8 cellular contexts compared by ENCODE assay signal in genomic region chr12:95998611-95999300, GRCh38. TPM values are rescaled to one million over a fixed set of nuclear protein-coding genes. Genes with fewer than 3 reads are reported as not detected.
DNase-seq lines count a peak whose midpoint lies in the region; ATAC-seq and TF ChIP-seq lines count a peak whose summit lies in the region.

No MANE protein-coding gene starts in this region.

- CTCF ChIA-PET in activated CD8-positive, alpha-beta T cell treated with anti-CD3 and anti-CD28 coated beads, Interleukin-2, amount 10 ng/mL, durations not matched to agents 7 days and 5 days (lab: Charles Lee), result interaction anchor here (0.6 to 4.7 kb wide), 37 partner anchors 8 to 522 kb away, joined by 3 to 79 read pairs (median 5); partner anchors contain the start of genes AMDHD1, CCDC38 and LTA4H

- peak; percentile 50 to 65 for TF ChIP-seq CTCF in fibroblast of lung (conservative IDR thresholded peaks at IDR 0.05 in 1 of 2, IDR thresholded peaks at IDR 0.05 in 1 of 2; ENCODE audit: low read depth in 1 of 2, low read length in 2 of 2)
- TF ChIP-seq CTCF in neural progenitor cell (IDR thresholded peaks at IDR 0.05), result peak; percentile 86

- peaks cover 17% of the 10 kb centered on the region for H3F3A ChIP-seq in neural progenitor cell (ENCODE audit: low read depth)

- DNase-seq in DMS79 (lab: John Stamatoyannopoulos, UW), result peak; percentile 12
- peak; percentile 80 for DNase-seq in NCI-H82 treated with DMSO at 0.1 percent for 48 hours (lab: John Stamatoyannopoulos, UW; ENCODE audit: unreplicated experiment)
- peak; percentile 73 for DNase-seq in activated CD8-positive, alpha-beta T cell treated with anti-CD3 and anti-CD28 coated beads, Interleukin-2, amount 10 ng/mL, durations not matched to agents 7 days and 5 days
- peak; percentile 41 to 69 for DNase-seq in fibroblast of lung (ENCODE audit: low read depth in 2 of 2)
- DNase-seq in neural progenitor cell (ENCODE audit: low spot score), result peak; percentile 77
- DNase-seq in ecto neural progenitor cell (ENCODE audit: low spot score), result no peak

- H3K4me3 ChIP-seq in fibroblast of lung (replicated peaks in 1 of 4; ENCODE audit: control extremely low read depth in 1 of 4, insufficient read depth in 1 of 4, low read depth in 3 of 4, low read length in 4 of 4) (no peak overlapping the region), neural progenitor cell (no peak overlapping the region)

- H3K79me2 ChIP-seq in fibroblast of lung (ENCODE audit: control insufficient read depth, insufficient read depth, low read length) (no peaks in the 10 kb centered on the region), neural progenitor cell (ENCODE audit: low read depth) (no peaks in the 10 kb centered on the region)

- H3K27me3 ChIP-seq in fibroblast of lung (ENCODE audit: control insufficient read depth, insufficient read depth, low read length) (no peaks in the 10 kb centered on the region), neural progenitor cell (no peaks in the 10 kb centered on the region)

- ATAC-seq in GM19467 (IDR thresholded peaks at IDR 0.05; ENCODE audit: unreplicated experiment) (peak; percentile 94), HG03460 (IDR thresholded peaks at IDR 0.05; ENCODE audit: unreplicated experiment) (peak; percentile 92)
- peak; percentile 99 for ATAC-seq in activated CD8-positive, alpha-beta T cell treated with anti-CD3 and anti-CD28 coated beads, Interleukin-2, amount 10 ng/mL, durations not matched to agents 7 days and 5 days

- H3K36me3 ChIP-seq in fibroblast of lung (ENCODE audit: control insufficient read depth, insufficient read depth, low read length), result no peaks in the 10 kb centered on the region
- H3K36me3 ChIP-seq in neural progenitor cell, result peaks cover 12% of the 10 kb centered on the region

- H3K9me3 ChIP-seq in fibroblast of lung (ENCODE audit: control insufficient read depth, insufficient read depth, low read depth, low read length), result no peaks in the 10 kb centered on the region
- no peaks in the 10 kb centered on the region for H3K9me3 ChIP-seq in neural progenitor cell (ENCODE audit: low read depth)

- no peak overlapping the region for H3K27ac Mint-ChIP-seq in activated CD8-positive, alpha-beta T cell treated with anti-CD3 and anti-CD28 coated beads, Interleukin-2, amount 10 ng/mL, durations not matched to agents 7 days and 5 days
- H3K27ac Mint-ChIP-seq in neural progenitor cell, result no peak overlapping the region

- H2AFZ ChIP-seq in fibroblast of lung (ENCODE audit: low read length) (no peak overlapping the region), neural progenitor cell (replicated peaks) (no peak overlapping the region)

- no peak overlapping the region for H3K4me3 Mint-ChIP-seq in activated CD8-positive, alpha-beta T cell treated with anti-CD3 and anti-CD28 coated beads, Interleukin-2, amount 10 ng/mL, durations not matched to agents 7 days and 5 days
- H3K4me3 Mint-ChIP-seq in neural progenitor cell, result no peak overlapping the region

- no peak overlapping the region for H3K9ac ChIP-seq in fibroblast of lung (ENCODE audit: insufficient read depth, low read length)
- no peak overlapping the region for H3K9ac ChIP-seq in neural progenitor cell

- H3K4me1 Mint-ChIP-seq in activated CD8-positive, alpha-beta T cell treated with anti-CD3 and anti-CD28 coated beads, Interleukin-2, amount 10 ng/mL, durations not matched to agents 7 days and 5 days (ENCODE audit: low read depth), result peaks cover 6% of the 10 kb centered on the region
- H3K4me1 Mint-ChIP-seq in neural progenitor cell, result peaks cover 2% of the 10 kb centered on the region

- no peaks in the 10 kb centered on the region for H3K27me3 Mint-ChIP-seq in activated CD8-positive, alpha-beta T cell treated with anti-CD3 and anti-CD28 coated beads, Interleukin-2, amount 10 ng/mL, durations not matched to agents 7 days and 5 days (ENCODE audit: low read depth)
- H3K27me3 Mint-ChIP-seq in neural progenitor cell (ENCODE audit: insufficient read depth, low read depth), result peaks cover 3% of the 10 kb centered on the region

- peaks cover 4% of the 10 kb centered on the region for H3K36me3 Mint-ChIP-seq in activated CD8-positive, alpha-beta T cell treated with anti-CD3 and anti-CD28 coated beads, Interleukin-2, amount 10 ng/mL, durations not matched to agents 7 days and 5 days (ENCODE audit: low read depth)
- H3K36me3 Mint-ChIP-seq in neural progenitor cell, result peaks cover 5% of the 10 kb centered on the region

- H3K4me2 ChIP-seq in fibroblast of lung (ENCODE audit: extremely low read depth, insufficient read depth, low read length) (no peak overlapping the region), neural progenitor cell (no peak overlapping the region)

- no peaks in the 10 kb centered on the region for H3K9me3 Mint-ChIP-seq in activated CD8-positive, alpha-beta T cell treated with anti-CD3 and anti-CD28 coated beads, Interleukin-2, amount 10 ng/mL, durations not matched to agents 7 days and 5 days (ENCODE audit: insufficient read depth)
- H3K9me3 Mint-ChIP-seq in neural progenitor cell, result no peaks in the 10 kb centered on the region

- H4K20me1 ChIP-seq in fibroblast of lung (ENCODE audit: control insufficient read depth, extremely low read depth, insufficient read depth, low read length), result no peaks in the 10 kb centered on the region
- H4K20me1 ChIP-seq in neural progenitor cell (ENCODE audit: low read depth), result no peaks in the 10 kb centered on the region

- H3K4me1 ChIP-seq in fibroblast of lung (ENCODE audit: control insufficient read depth, extremely low read depth, insufficient read depth, low read length) (no peaks in the 10 kb centered on the region), neural progenitor cell (peaks cover 4% of the 10 kb centered on the region)

- H3K27ac ChIP-seq in fibroblast of lung (ENCODE audit: insufficient read depth, low read length) (no peak overlapping the region), neural progenitor cell (no peak overlapping the region)

- POLR2A ChIA-PET in activated CD8-positive, alpha-beta T cell treated with anti-CD3 and anti-CD28 coated beads, Interleukin-2, amount 10 ng/mL, durations not matched to agents 7 days and 5 days (lab: Charles Lee), result interaction anchor here (0.7 to 1.1 kb wide), 3 partner anchors 46 to 229 kb away, joined by 3 to 5 read pairs (median 3); partner anchors contain the start of gene AMDHD1

RNA-seq across cellular contexts. Expression of gene HAL, which starts 2.6 kb away (rescaled TPM):
- under 1 TPM; 0.63 to 0.74 TPM for total RNA-seq in activated CD8-positive, alpha-beta T cell treated with anti-CD3 and anti-CD28 coated beads, Interleukin-2, amount 10 ng/mL, durations not matched to agents 7 days and 5 days
- total RNA-seq in fibroblast of lung (0.17 TPM in 1 of 2 replicates, not detected in the other), neural progenitor cell (ENCODE audit: low replicate concordance) (0.06 and 0.12 TPM in 2 replicates)
- 0.02 TPM in 1 of 2 replicates, not detected in the other for polyA plus RNA-seq in fibroblast of lung
- polyA plus RNA-seq in fibroblast of lung (2012), result 0.06 and 0.09 TPM in 2 replicates
- not detected in 2 replicates for polyA minus RNA-seq in fibroblast of lung (ENCODE audit: low replicate concordance)

RNA-seq across cellular contexts. Expression of gene LTA4H, which starts 36.6 kb away (rescaled TPM):
- total RNA-seq in activated CD8-positive, alpha-beta T cell treated with anti-CD3 and anti-CD28 coated beads, Interleukin-2, amount 10 ng/mL, durations not matched to agents 7 days and 5 days, result 10 to 100 TPM; 44.5 to 48.8 TPM
- 87.6 and 100 TPM in 2 replicates for total RNA-seq in fibroblast of lung
- 67.8 and 81.1 TPM in 2 replicates for polyA plus RNA-seq in fibroblast of lung
- polyA plus RNA-seq in fibroblast of lung (2012), result 50.9 and 52.4 TPM in 2 replicates
- polyA minus RNA-seq in fibroblast of lung (ENCODE audit: low replicate concordance), result 12.2 and 26.8 TPM in 2 replicates
- total RNA-seq in neural progenitor cell (ENCODE audit: low replicate concordance), result 230 and 266 TPM in 2 replicates

RNA-seq across cellular contexts. Expression of gene AMDHD1, which starts 55.6 kb away (rescaled TPM):
- 1 to 10 TPM; 1.3 to 1.6 TPM for total RNA-seq in activated CD8-positive, alpha-beta T cell treated with anti-CD3 and anti-CD28 coated beads, Interleukin-2, amount 10 ng/mL, durations not matched to agents 7 days and 5 days
- total RNA-seq in fibroblast of lung (under 0.01 and 0.33 TPM in 2 replicates), neural progenitor cell (ENCODE audit: low replicate concordance) (1.1 and 2.2 TPM in 2 replicates)
- polyA plus RNA-seq in fibroblast of lung, result 0.08 and 0.25 TPM in 2 replicates
- polyA plus RNA-seq in fibroblast of lung (2012), result 0.10 TPM in 1 of 2 replicates, not detected in the other
- not detected in 2 replicates for polyA minus RNA-seq in fibroblast of lung (ENCODE audit: low replicate concordance)

RNA-seq across cellular contexts. Expression of gene CCDC38, which starts 56.3 kb away (rescaled TPM):
- total RNA-seq in activated CD8-positive, alpha-beta T cell treated with anti-CD3 and anti-CD28 coated beads, Interleukin-2, amount 10 ng/mL, durations not matched to agents 7 days and 5 days, result not detected
- total RNA-seq in fibroblast of lung (not detected in 2 replicates), neural progenitor cell (ENCODE audit: low replicate concordance) (0.12 and 0.13 TPM in 2 replicates)
- polyA plus RNA-seq in fibroblast of lung, result 0.05 TPM in 1 of 2 replicates, not detected in the other
- polyA plus RNA-seq in fibroblast of lung (2012), result not detected in 2 replicates
- polyA minus RNA-seq in fibroblast of lung (ENCODE audit: low replicate concordance), result not detected in 2 replicates
